22 cellular contexts compared by ENCODE assay signal in the genomic region with DNA sequence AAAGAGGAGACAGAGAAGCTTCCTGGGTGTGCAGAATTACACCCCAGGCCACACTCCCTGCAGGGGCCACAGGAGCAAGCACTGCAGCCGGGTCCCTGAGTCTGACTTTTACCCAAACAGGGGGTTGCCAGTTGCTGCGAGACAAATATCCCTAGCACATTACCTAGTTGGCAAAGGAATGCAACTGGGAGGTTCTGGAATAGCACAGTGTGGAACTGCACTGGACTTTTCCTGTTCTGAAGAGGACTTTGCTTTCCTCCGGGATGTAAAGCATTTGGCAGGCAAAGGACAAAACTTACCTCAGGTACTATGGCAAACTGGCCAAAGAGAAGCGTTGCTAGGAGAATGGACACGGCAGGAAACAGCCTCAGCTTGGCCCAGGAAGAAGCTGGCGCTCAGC. TPM values are rescaled to one million over a fixed set of nuclear protein-coding genes. Genes with fewer than 3 reads are reported as not detected.
DNase-seq lines count a peak whose midpoint lies in the region; ATAC-seq and TF ChIP-seq lines count a peak whose summit lies in the region.
"Had no signal": no experiment of that assay in that cellular context is flagged by ENCODE, and none has a peak within 500 bp of the region (broad histone marks: within the 10 kb centered on the region; RNA-seq: fewer than 3 reads in every experiment).

No MANE protein-coding gene starts in this region.

- intact Hi-C loops in PC-3 (cut with micrococcal nuclease) = no loop called here

- 42% methylated on average over 3 of the region's 6 CpGs for WGBS in suprapubic skin

- H3K4me1 ChIP-seq in suprapubic skin (peaks cover 65% of the 10 kb centered on the region), PC-3 (ENCODE audit: insufficient read depth, low read length) (peaks cover 18% of the 10 kb centered on the region)
- H3K4me1 ChIP-seq: SJCRH30, upper lobe of right lung had no signal

- no peaks in the 10 kb centered on the region for H3F3A ChIP-seq in PC-3 (ENCODE audit: low read length, unreplicated experiment)

- no peaks in the 10 kb centered on the region for H3K9me2 ChIP-seq in PC-3 (replicated peaks; ENCODE audit: low read length)

- H3K27me3 ChIP-seq in suprapubic skin = peaks cover 3% of the 10 kb centered on the region
- no peaks in the 10 kb centered on the region for H3K27me3 ChIP-seq in PC-3 (ENCODE audit: low read length)
- H3K27me3 ChIP-seq: foreskin keratinocyte, sigmoid colon, SJCRH30, upper lobe of right lung had no signal

- H3K9me3 ChIP-seq in suprapubic skin (no peaks in the 10 kb centered on the region), PC-3 (ENCODE audit: low read length) (no peaks in the 10 kb centered on the region)
- H3K9me3 ChIP-seq: sigmoid colon, SJCRH30, upper lobe of right lung had no signal

- no peaks in the 10 kb centered on the region for H4K20me1 ChIP-seq in PC-3 (ENCODE audit: low read length)

- no peaks in the 10 kb centered on the region for H3K36me3 ChIP-seq in suprapubic skin
- no peaks in the 10 kb centered on the region for H3K36me3 ChIP-seq in PC-3 (ENCODE audit: low read depth, low read length)
- H3K36me3 ChIP-seq: sigmoid colon, SJCRH30, upper lobe of right lung had no signal

- no peak overlapping the region for H3K4me2 ChIP-seq in PC-3 (ENCODE audit: low read length)

- peak overlapping the region; percentile 27 for H3K27ac ChIP-seq in suprapubic skin
- no peak overlapping the region for H3K27ac ChIP-seq in PC-3 (ENCODE audit: low read length)
- H3K27ac ChIP-seq: 22Rv1, foreskin keratinocyte, SJCRH30, upper lobe of right lung had no signal

- POLR2A ChIA-PET in PC-3 (lab: Charles Lee; ENCODE audit: unreplicated experiment) = no interaction called here

- H3K4me3 ChIP-seq in suprapubic skin (no peak overlapping the region), PC-3 (ENCODE audit: low read length) (no peak overlapping the region)
- H3K4me3 ChIP-seq: sigmoid colon, SJCRH30, upper lobe of right lung had no signal

- TF ChIP-seq POLR2A in suprapubic skin (IDR thresholded peaks at IDR 0.05) = no peak

- H3K9me3 Mint-ChIP-seq in activated naive CD8-positive, alpha-beta T cell treated with anti-CD3 and anti-CD28 coated beads for 36 hours = no peaks in the 10 kb centered on the region
- H3K9me3 Mint-ChIP-seq in activated naive CD8-positive, alpha-beta T cell treated with anti-CD3 and anti-CD28 coated beads, Interleukin-2, amount 50 U/mL, for 24 hours = no peaks in the 10 kb centered on the region
- no peaks in the 10 kb centered on the region for H3K9me3 Mint-ChIP-seq in brain
- H3K9me3 Mint-ChIP-seq: activated naive CD4-positive, alpha-beta T cell treated with anti-CD3 and anti-CD28 coated beads, Interleukin-2, amount 50 U/mL, for 24 hours; activated T-cell treated with anti-CD3 and anti-CD28 coated beads, Interleukin-2, amount 50 U/mL, for 24 hours; T-helper 1 cell treated with Interleukin-12 subunit alpha and Interleukin-12 subunit beta and Interleukin-4 antibody, amounts not matched to agents 30 μg/mL and 1 μg/mL, for 36 hours had no signal

- H3K9ac ChIP-seq in PC-3 (ENCODE audit: low read length) = no peak overlapping the region

- no peak for ATAC-seq in activated naive CD8-positive, alpha-beta T cell treated with anti-CD3 and anti-CD28 coated beads, Interleukin-2, amount 50 U/mL, for 24 hours
- no peak for ATAC-seq in PC-3
- ATAC-seq in GM19467 (IDR thresholded peaks at IDR 0.05; ENCODE audit: unreplicated experiment) = no peak
- ATAC-seq: activated CD8-positive, alpha-beta T cell treated with anti-CD3 and anti-CD28 coated beads, Interleukin-2, amount 10 ng/mL, durations not matched to agents 7 days and 5 days; foreskin keratinocyte; upper lobe of right lung had no signal

- H3K36me3 Mint-ChIP-seq in activated naive CD8-positive, alpha-beta T cell treated with anti-CD3 and anti-CD28 coated beads for 36 hours = no peaks in the 10 kb centered on the region
- H3K36me3 Mint-ChIP-seq in activated naive CD8-positive, alpha-beta T cell treated with anti-CD3 and anti-CD28 coated beads, Interleukin-2, amount 50 U/mL, for 24 hours (ENCODE audit: low read depth) = no peaks in the 10 kb centered on the region
- H3K36me3 Mint-ChIP-seq in brain = peaks cover 12% of the 10 kb centered on the region
- H3K36me3 Mint-ChIP-seq: activated naive CD4-positive, alpha-beta T cell treated with anti-CD3 and anti-CD28 coated beads, Interleukin-2, amount 50 U/mL, for 24 hours had no signal

- no peak for DNase-seq in activated naive CD8-positive, alpha-beta T cell treated with anti-CD3 and anti-CD28 coated beads for 36 hours
- no peak for DNase-seq in activated naive CD8-positive, alpha-beta T cell treated with anti-CD3 and anti-CD28 coated beads, Interleukin-2, amount 50 U/mL, for 24 hours
- DNase-seq in mucosa of gallbladder (ENCODE audit: low spot score) = peak; percentile 40
- DNase-seq in suprapubic skin (ENCODE audit: low spot score in 2 of 2) = no peak
- no peak for DNase-seq in PC-3
- no peak for DNase-seq in NCI-H1694 treated with DMSO at 0.1 percent for 48 hours (lab: John Stamatoyannopoulos, UW)
- DNase-seq: activated CD8-positive, alpha-beta T cell treated with anti-CD3 and anti-CD28 coated beads, Interleukin-2, amount 10 ng/mL, durations not matched to agents 7 days and 5 days; activated T-cell treated with anti-CD3 and anti-CD28 coated beads, Interleukin-2, amount 50 U/mL, for 24 hours; foreskin keratinocyte; islet precursor cell; MM.1S; NCI-H1694; NCI-H82; sigmoid colon; SJCRH30; stimulated activated naive CD8-positive, alpha-beta T cell treated with anti-CD3 and anti-CD28 coated beads, Interleukin-15, Interleukin-2, amounts not matched to agents 100 U/mL and 50 U/mL, for 24 hours; upper lobe of right lung had no signal

- H3K4me3 Mint-ChIP-seq in activated naive CD8-positive, alpha-beta T cell treated with anti-CD3 and anti-CD28 coated beads for 36 hours = no peak overlapping the region
- H3K4me3 Mint-ChIP-seq in activated naive CD8-positive, alpha-beta T cell treated with anti-CD3 and anti-CD28 coated beads, Interleukin-2, amount 50 U/mL, for 24 hours = no peak overlapping the region
- peak overlapping the region in 4 of 5 experiments; percentile 34 to 46 (median 42) for H3K4me3 Mint-ChIP-seq in brain
- H3K4me3 Mint-ChIP-seq: activated CD8-positive, alpha-beta T cell treated with anti-CD3 and anti-CD28 coated beads, Interleukin-2, amount 10 ng/mL, durations not matched to agents 7 days and 5 days; activated naive CD4-positive, alpha-beta T cell treated with anti-CD3 and anti-CD28 coated beads, Interleukin-2, amount 50 U/mL, for 24 hours; activated T-cell treated with anti-CD3 and anti-CD28 coated beads, Interleukin-2, amount 50 U/mL, for 24 hours; T-helper 1 cell treated with Interleukin-12 subunit alpha and Interleukin-12 subunit beta and Interleukin-4 antibody, amounts not matched to agents 30 μg/mL and 1 μg/mL, for 36 hours had no signal

- CTCF ChIA-PET in PC-3 (lab: Charles Lee) = no interaction called here

- no peak overlapping the region for H2AFZ ChIP-seq in PC-3 (ENCODE audit: low read length)

- no peaks in the 10 kb centered on the region for H3K79me2 ChIP-seq in PC-3 (ENCODE audit: low read length)

- BruUV-seq in PC-3 (replicated peaks; lab: Mats Ljungman, UMichigan) = no TSS peak

- TF ChIP-seq CTCF in brain (conservative IDR thresholded peaks at IDR 0.05) (no peak), suprapubic skin (IDR thresholded peaks at IDR 0.05) (no peak), PC-3 (conservative IDR thresholded peaks at IDR 0.05; ENCODE audit: low read depth, low read length) (no peak)

- peak overlapping the region; percentile 50 for H3K27ac Mint-ChIP-seq in activated naive CD8-positive, alpha-beta T cell treated with anti-CD3 and anti-CD28 coated beads for 36 hours
- H3K27ac Mint-ChIP-seq in activated naive CD8-positive, alpha-beta T cell treated with anti-CD3 and anti-CD28 coated beads, Interleukin-2, amount 50 U/mL, for 24 hours = no peak overlapping the region
- peak overlapping the region; percentile 34 to 76 (median 69) for H3K27ac Mint-ChIP-seq in brain
- H3K27ac Mint-ChIP-seq: activated CD8-positive, alpha-beta T cell treated with anti-CD3 and anti-CD28 coated beads, Interleukin-2, amount 10 ng/mL, durations not matched to agents 7 days and 5 days; activated naive CD4-positive, alpha-beta T cell treated with anti-CD3 and anti-CD28 coated beads, Interleukin-2, amount 50 U/mL, for 24 hours; activated T-cell treated with anti-CD3 and anti-CD28 coated beads, Interleukin-2, amount 50 U/mL, for 24 hours; T-helper 1 cell treated with Interleukin-12 subunit alpha and Interleukin-12 subunit beta and Interleukin-4 antibody, amounts not matched to agents 30 μg/mL and 1 μg/mL, for 36 hours had no signal

- peaks cover 2% of the 10 kb centered on the region for H3K4me1 Mint-ChIP-seq in activated naive CD8-positive, alpha-beta T cell treated with anti-CD3 and anti-CD28 coated beads for 36 hours
- peaks cover 17% of the 10 kb centered on the region for H3K4me1 Mint-ChIP-seq in activated naive CD8-positive, alpha-beta T cell treated with anti-CD3 and anti-CD28 coated beads, Interleukin-2, amount 50 U/mL, for 24 hours
- peaks cover 98% of the 10 kb centered on the region for H3K4me1 Mint-ChIP-seq in brain
- H3K4me1 Mint-ChIP-seq: activated naive CD4-positive, alpha-beta T cell treated with anti-CD3 and anti-CD28 coated beads, Interleukin-2, amount 50 U/mL, for 24 hours had no signal

- peaks cover 18% of the 10 kb centered on the region for H3K27me3 Mint-ChIP-seq in activated naive CD8-positive, alpha-beta T cell treated with anti-CD3 and anti-CD28 coated beads for 36 hours
- peaks cover 1% of the 10 kb centered on the region for H3K27me3 Mint-ChIP-seq in activated naive CD8-positive, alpha-beta T cell treated with anti-CD3 and anti-CD28 coated beads, Interleukin-2, amount 50 U/mL, for 24 hours
- peaks cover under 1% of the 10 kb centered on the region for H3K27me3 Mint-ChIP-seq in brain

- no peak for TF ChIP-seq EP300 in suprapubic skin (IDR thresholded peaks at IDR 0.05)

RNA-seq across cellular contexts. Expression of a gene that starts 45.1 kb away (rescaled TPM):
- total RNA-seq in activated naive CD8-positive, alpha-beta T cell treated with anti-CD3 and anti-CD28 coated beads for 36 hours = 1 to 10 TPM; 1.6 to 1.8 TPM
- polyA plus RNA-seq in brain (ENCODE audit: insufficient read depth, low read depth, low replicate concordance) = 22.7 TPM
- total RNA-seq in mucosa of gallbladder (21.3 TPM), suprapubic skin (100 to 1,000 TPM in 2 of 4 donors, 10 to 100 TPM in 2; 67.1 to 222 (median 113) TPM), PC-3 (2014; rRNA removed) (3.1 and 4.6 TPM in 2 replicates)

Comparison
In these comparisons a context has a peak if more than half of its experiments do, and no peak if none do; other contexts are left out.
1. H3K4me3 Mint-ChIP-seq: peak in brain (4 of 5); none in activated naive CD8-positive, alpha-beta T cell treated with anti-CD3 and anti-CD28 coated beads for 36 hours (single experiment) and activated naive CD8-positive, alpha-beta T cell treated with anti-CD3 and anti-CD28 coated beads, Interleukin-2, amount 50 U/mL, for 24 hours (single experiment).